Comparison of ENCODE assay signal across 13 cellular contexts in genomic region chr15:90550919-90551318, GRCh38. TPM values are rescaled to one million over a fixed set of nuclear protein-coding genes. Genes with fewer than 3 reads are reported as not detected.
A peak's percentile ranks its signal among the peaks of the same experiment; 100 is the strongest.
DNase-seq lines count a peak whose midpoint lies in the region; ATAC-seq and TF ChIP-seq lines count a peak whose summit lies in the region.
"Had no signal": no experiment of that assay in that cellular context is flagged by ENCODE, and none has a peak within 500 bp of the region (broad histone marks: within the 10 kb centered on the region; RNA-seq: fewer than 3 reads in every experiment).

No MANE protein-coding gene starts in this region.

- TF ChIP-seq CTCF in NB4 (IDR thresholded peaks at IDR 0.05; ENCODE audit: low read depth, low read length), result no peak

- no peak overlapping the region for H3K4me3 Mint-ChIP-seq in activated CD4-positive, alpha-beta T cell treated with anti-CD3 and anti-CD28 coated beads for 36 hours
- H3K4me3 Mint-ChIP-seq: activated T-helper 1 cell treated with anti-CD3 and anti-CD28 coated beads, Interleukin-12 subunit alpha, Interleukin-12 subunit beta, Interleukin-2, Interleukin-4 antibody, amounts not matched to agents 30 ng/mL and 10 ng/mL and 1 ng/mL, durations not matched to agents 14 hours and 24 hours and 36 hours had no signal

- ATAC-seq in GM21447 (IDR thresholded peaks at IDR 0.05; ENCODE audit: unreplicated experiment) (peak; percentile 88), esophagus mucosa (peak; percentile 80)
- ATAC-seq in activated CD4-positive, alpha-beta T cell treated with anti-CD3 and anti-CD28 coated beads for 36 hours, result no peak

- H3K9me3 Mint-ChIP-seq in activated CD4-positive, alpha-beta T cell treated with anti-CD3 and anti-CD28 coated beads for 36 hours (ENCODE audit: low read depth), result no peaks in the 10 kb centered on the region
- H3K9me3 Mint-ChIP-seq: activated T-helper 1 cell treated with anti-CD3 and anti-CD28 coated beads, Interleukin-12 subunit alpha, Interleukin-12 subunit beta, Interleukin-2, Interleukin-4 antibody, amounts not matched to agents 30 ng/mL and 10 ng/mL and 1 ng/mL, durations not matched to agents 14 hours and 24 hours and 36 hours had no signal

- peaks cover 31% of the 10 kb centered on the region for H3K36me3 Mint-ChIP-seq in activated CD4-positive, alpha-beta T cell treated with anti-CD3 and anti-CD28 coated beads for 36 hours (ENCODE audit: low read depth)

- no peaks in the 10 kb centered on the region for H3K27me3 Mint-ChIP-seq in activated CD4-positive, alpha-beta T cell treated with anti-CD3 and anti-CD28 coated beads for 36 hours

- no peak for TF ChIP-seq POLR2A in NB4 (IDR thresholded peaks at IDR 0.05; ENCODE audit: extremely low read depth, insufficient read length)

- CTCF ChIA-PET in activated CD4-positive, alpha-beta T cell treated with anti-CD3 and anti-CD28 coated beads for 36 hours (lab: Charles Lee), result interaction anchor here (1.0 kb wide), 1 partner anchor 10 kb away, joined by 4 read pairs; no protein-coding TSS in a partner anchor

- no peak overlapping the region for H3K27ac Mint-ChIP-seq in activated CD4-positive, alpha-beta T cell treated with anti-CD3 and anti-CD28 coated beads for 36 hours
- H3K27ac Mint-ChIP-seq: activated T-helper 1 cell treated with anti-CD3 and anti-CD28 coated beads, Interleukin-12 subunit alpha, Interleukin-12 subunit beta, Interleukin-2, Interleukin-4 antibody, amounts not matched to agents 30 ng/mL and 10 ng/mL and 1 ng/mL, durations not matched to agents 14 hours and 24 hours and 36 hours had no signal

- no peak overlapping the region for H3K4me3 ChIP-seq in NB4 (ENCODE audit: low read depth, low read length)
- H3K4me3 ChIP-seq: coronary artery, smooth muscle cell had no signal

- intact Hi-C loops in activated CD4-positive, alpha-beta T cell treated with anti-CD3 and anti-CD28 coated beads for 36 hours (cut with DNase I, micrococcal nuclease), result no loop called here

- peak; percentile 28 for DNase-seq in EL
- peak; percentile 85 for DNase-seq in NB4 (ENCODE audit: low read depth)
- no peak for DNase-seq in activated CD4-positive, CD25-positive, alpha-beta regulatory T cell (lab: John Stamatoyannopoulos, UW)
- DNase-seq in GOT3 (lab: John Stamatoyannopoulos, UW), result no peak
- DNase-seq in activated CD4-positive, alpha-beta T cell treated with anti-CD3 and anti-CD28 coated beads for 36 hours, result no peak
- no peak for DNase-seq in DMS153 (lab: John Stamatoyannopoulos, UW)
- DNase-seq: NCI-H1048; NK-92 treated with Interleukin-12 subunit alpha and Interleukin-12 subunit beta, amount 100 ng/mL, for 24 hours had no signal

- POLR2A ChIA-PET in activated CD4-positive, alpha-beta T cell treated with anti-CD3 and anti-CD28 coated beads for 36 hours (lab: Charles Lee), result no interaction called here

- H3K4me1 Mint-ChIP-seq in activated CD4-positive, alpha-beta T cell treated with anti-CD3 and anti-CD28 coated beads for 36 hours, result peaks cover 52% of the 10 kb centered on the region

RNA-seq across cellular contexts. Expression of gene CRTC3, which starts 21.2 kb away (rescaled TPM):
- 13.0 TPM for total RNA-seq in esophagus mucosa
- total RNA-seq in activated CD4-positive, alpha-beta T cell treated with anti-CD3 and anti-CD28 coated beads for 36 hours, result 10 to 100 TPM; 32.4 to 36.2 TPM

Comparison
In these comparisons a context has a peak if more than half of its experiments do, and no peak if none do; other contexts are left out.
1. DNase-seq: peak in EL (single experiment) and NB4 (single experiment); none in activated CD4-positive, CD25-positive, alpha-beta regulatory T cell (0 of 4), GOT3 (single experiment), activated CD4-positive, alpha-beta T cell treated with anti-CD3 and anti-CD28 coated beads for 36 hours (single experiment) and DMS153 (single experiment).